1 cellular context compared by ENCODE assay signal in genomic region chr7:23013715-23014649, GRCh38.
TF ChIP-seq lines count a peak whose summit lies in the region.

Gene HYCC1 (minus strand): TSS chr7:23014130. CDS start chr7:22991111, 23,019 bp downstream.

TF ChIP-seq in HepG2, 621 proteins besides CTCF, POLR2A, EP300 and RAD21 (continued from another document and continues in another):
- TF ChIP-seq ZNF207 (IDR thresholded peaks at IDR 0.05; ENCODE audit: borderline replicate concordance) (no peak), MTF1 (CRISPR knock-in tag; IDR thresholded peaks at IDR 0.05) (no peak), ZNF749 (CRISPR knock-in tag; IDR thresholded peaks at IDR 0.05; ENCODE audit: borderline replicate concordance) (no peak), ZNF746 (CRISPR knock-in tag; IDR thresholded peaks at IDR 0.05) (no peak), ZNF275 (CRISPR knock-in tag; IDR thresholded peaks at IDR 0.05; ENCODE audit: borderline replicate concordance) (no peak), ZFP36L1 (CRISPR knock-in tag; IDR thresholded peaks at IDR 0.05) (no peak), SSRP1 (CRISPR knock-in tag; IDR thresholded peaks at IDR 0.05) (no peak), ZNF724P (CRISPR knock-in tag; IDR thresholded peaks at IDR 0.05; ENCODE audit: borderline replicate concordance) (no peak; the same call in 1 of the 2 replicates), ZNF782 (CRISPR knock-in tag; IDR thresholded peaks at IDR 0.05; ENCODE audit: borderline replicate concordance) (peak; percentile 60; the same call in 1 of the 2 replicates), ZNF333 (CRISPR knock-in tag; IDR thresholded peaks at IDR 0.05; ENCODE audit: borderline replicate concordance) (peak; percentile 65), ZNF674 (CRISPR knock-in tag; IDR thresholded peaks at IDR 0.05; ENCODE audit: low read depth) (no peak), ZNF430 (CRISPR knock-in tag; IDR thresholded peaks at IDR 0.05) (no peak), KLF15 (CRISPR knock-in tag; IDR thresholded peaks at IDR 0.05; ENCODE audit: borderline replicate concordance) (peak; percentile 67; the same call in 1 of the 2 replicates), ZNF547 (CRISPR knock-in tag; IDR thresholded peaks at IDR 0.05) (peak; percentile 15; the same call in 1 of the 2 replicates), IRF9 (CRISPR knock-in tag; IDR thresholded peaks at IDR 0.05; ENCODE audit: borderline replicate concordance) (no peak; the same call in 1 of the 2 replicates), JUND (CRISPR knock-in tag; IDR thresholded peaks at IDR 0.05) (no peak), RERE (CRISPR knock-in tag; IDR thresholded peaks at IDR 0.05; ENCODE audit: low read depth) (no peak), AGO1 (IDR thresholded peaks at IDR 0.05; ENCODE audit: low read depth, low read length, poor library complexity, severe bottlenecking) (no peak), NKX3-1 (CRISPR knock-in tag; IDR thresholded peaks at IDR 0.05) (no peak), MED1 (CRISPR knock-in tag; IDR thresholded peaks at IDR 0.05) (0 out of 2 replicates have a peak, but pooled peaks have one; percentile 42), SMC3 (IDR thresholded peaks at IDR 0.05; ENCODE audit: low read length) (0 out of 2 replicates have a peak, but pooled peaks have one; percentile 8), PCBP2 (optimal IDR thresholded peaks at IDR 0.05; ENCODE audit: low read depth, low read length, poor library complexity, severe bottlenecking) (no peak), ZNF891 (CRISPR knock-in tag; IDR thresholded peaks at IDR 0.05) (peak; percentile 64; the same call in 1 of the 2 replicates), SRSF9 (IDR thresholded peaks at IDR 0.05; ENCODE audit: borderline replicate concordance, insufficient read depth, low read depth, low read length, poor library complexity, severe bottlenecking) (no peak), SMARCC2 (IDR thresholded peaks at IDR 0.05) (no peak), ATF5 (CRISPR knock-in tag; IDR thresholded peaks at IDR 0.05; ENCODE audit: low read depth) (0 out of 2 replicates have a peak, but pooled peaks have one; percentile 36), ZNF792 (CRISPR knock-in tag; IDR thresholded peaks at IDR 0.05) (0 out of 2 replicates have a peak, but pooled peaks have one; percentile 14), MLX (CRISPR knock-in tag; IDR thresholded peaks at IDR 0.05) (no peak), SMARCE1 (IDR thresholded peaks at IDR 0.05; ENCODE audit: borderline replicate concordance) (no peak), ARHGAP35 (CRISPR knock-in tag; IDR thresholded peaks at IDR 0.05; ENCODE audit: borderline replicate concordance) (no peak), TP53 (CRISPR knock-in tag; conservative IDR thresholded peaks at IDR 0.05) (no peak), ZNF784 (CRISPR knock-in tag; IDR thresholded peaks at IDR 0.05; ENCODE audit: borderline replicate concordance) (no peak), FOSL1 (CRISPR knock-in tag; IDR thresholded peaks at IDR 0.05; ENCODE audit: borderline replicate concordance) (no peak), JUN (CRISPR knock-in tag; IDR thresholded peaks at IDR 0.05) (no peak), ZBTB49 (CRISPR knock-in tag; IDR thresholded peaks at IDR 0.05; ENCODE audit: borderline replicate concordance) (no peak), ATM (IDR thresholded peaks at IDR 0.05; ENCODE audit: borderline replicate concordance) (no peak), MIER3 (CRISPR knock-in tag; IDR thresholded peaks at IDR 0.05; ENCODE audit: borderline replicate concordance) (peak; percentile 44; the same call in 1 of the 2 replicates), ZNF710 (CRISPR knock-in tag; IDR thresholded peaks at IDR 0.05; ENCODE audit: borderline replicate concordance) (peak; percentile 38; the same call in 1 of the 2 replicates), SOX6 (IDR thresholded peaks at IDR 0.05) (no peak), SOX6 (CRISPR knock-in tag; IDR thresholded peaks at IDR 0.05) (peak; percentile 29; the same call in 1 of the 2 replicates)
